ENCODE assay signal across 14 cellular contexts in the genomic region with DNA sequence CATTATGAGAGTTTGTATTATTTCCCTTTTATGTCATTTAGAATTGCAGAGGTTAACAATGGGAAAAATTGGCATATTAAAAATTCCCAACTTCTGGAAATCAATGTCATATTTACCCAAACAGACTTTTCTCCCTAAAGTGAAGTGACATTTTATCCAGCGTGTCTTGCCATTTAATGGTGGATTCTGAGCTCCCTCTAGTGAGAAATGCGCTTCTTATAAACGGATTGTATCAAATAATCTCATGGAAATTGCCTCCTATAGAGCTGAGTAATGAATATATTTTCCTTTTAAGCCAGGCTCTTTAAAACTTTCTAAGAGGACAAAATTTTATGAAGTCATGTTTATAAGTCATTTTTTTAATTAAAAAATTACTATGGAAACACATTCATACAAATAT.
DNase-seq lines count a peak whose midpoint lies in the region; ATAC-seq and TF ChIP-seq lines count a peak whose summit lies in the region.
"Had no signal": no experiment of that assay in that cellular context is flagged by ENCODE, and none has a peak within 500 bp of the region (broad histone marks: within the 10 kb centered on the region; RNA-seq: fewer than 3 reads in every experiment).

No MANE protein-coding gene starts in this region.

- no peak for TF ChIP-seq POLR2A in NB4 (IDR thresholded peaks at IDR 0.05; ENCODE audit: extremely low read depth, insufficient read length)

- no peak overlapping the region for H3K4me2 ChIP-seq in DOHH2 (ENCODE audit: low read length)
- H3K4me2 ChIP-seq: GM23338, smooth muscle cell had no signal

- no peaks in the 10 kb centered on the region for H3K79me2 ChIP-seq in DOHH2 (ENCODE audit: control insufficient read depth, low read length)

- H3K27ac ChIP-seq in DOHH2 (ENCODE audit: low read depth, low read length): no peak overlapping the region

- H3K9me2 ChIP-seq in DOHH2 (replicated peaks; ENCODE audit: control insufficient read depth, low read length): no peaks in the 10 kb centered on the region

- H3K27me3 ChIP-seq in DOHH2 (ENCODE audit: control insufficient read depth, low read length): peaks cover 9% of the 10 kb centered on the region

- no peak overlapping the region for H3K4me3 ChIP-seq in DOHH2 (ENCODE audit: low read length)
- no peak overlapping the region for H3K4me3 ChIP-seq in NB4 (ENCODE audit: low read depth, low read length)
- H3K4me3 ChIP-seq in cardiac fibroblast (replicated peaks in 1 of 2; ENCODE audit: low read depth in 2 of 2, low read length in 2 of 2): no peak overlapping the region
- H3K4me3 ChIP-seq: GM23338, smooth muscle cell had no signal

- DNase-seq in NB4 (ENCODE audit: low read depth) (peak; percentile 14), cardiac fibroblast (ENCODE audit: low read depth in 2 of 2) (peak; percentile 29 to 38), midbrain (lab: John Stamatoyannopoulos, UW) (peak; percentile 43), iPS-NIHi7 (ENCODE audit: extremely low spot score) (no peak)
- DNase-seq in stimulated activated CD4-positive, alpha-beta T cell treated with anti-CD3 and anti-CD28 coated beads, Interleukin-2, amount 100 ng/mL, for 24 hours: no peak
- DNase-seq: amniotic stem cell, left cardiac atrium, NCI-H1436 treated with DMSO at 0.1 percent for 48 hours had no signal

- peaks cover 2% of the 10 kb centered on the region for H3K4me1 ChIP-seq in DOHH2 (ENCODE audit: control insufficient read depth, low read length)

- ATAC-seq in GM21619 (IDR thresholded peaks at IDR 0.05; ENCODE audit: unreplicated experiment) (no peak), GM21528 (IDR thresholded peaks at IDR 0.05; ENCODE audit: low FRiP score, unreplicated experiment) (no peak)
- ATAC-seq: activated CD4-positive, CD25-positive, alpha-beta regulatory T cell treated with anti-CD3 and anti-CD28 coated beads, Interleukin-2, amount 50 U/mL, for 24 hours; GM23338; left cardiac atrium had no signal

- H4K20me1 ChIP-seq in DOHH2 (ENCODE audit: control insufficient read depth, insufficient read depth, low read depth, low read length): no peaks in the 10 kb centered on the region

- TF ChIP-seq CTCF in DOHH2 (IDR thresholded peaks at IDR 0.05; ENCODE audit: low read depth, low read length, poor library complexity, severe bottlenecking) (peak; percentile 19), NB4 (IDR thresholded peaks at IDR 0.05; ENCODE audit: low read depth, low read length) (no peak), cardiac fibroblast (IDR thresholded peaks at IDR 0.05; ENCODE audit: low read depth, low read length) (no peak)

- H3K36me3 ChIP-seq in DOHH2 (ENCODE audit: control insufficient read depth, low read length): no peaks in the 10 kb centered on the region

- 0 out of 2 replicates have a peak, but pooled peaks cover 3% of the 10 kb centered on the region for H3F3A ChIP-seq in DOHH2 (ENCODE audit: control insufficient read depth, insufficient read depth)

- no peaks in the 10 kb centered on the region for H3K9me3 ChIP-seq in DOHH2 (ENCODE audit: control insufficient read depth, insufficient read depth, low read length)

Comparison
In these comparisons a context has a peak if more than half of its experiments do, and no peak if none do; other contexts are left out.
1. DNase-seq: peak in NB4 (single experiment), cardiac fibroblast (2 of 2) and midbrain (single experiment); none in iPS-NIHi7 (single experiment) and stimulated activated CD4-positive, alpha-beta T cell treated with anti-CD3 and anti-CD28 coated beads, Interleukin-2, amount 100 ng/mL, for 24 hours (0 of 2).